Comparison of ENCODE assay signal across 21 cellular contexts in the genomic region with DNA sequence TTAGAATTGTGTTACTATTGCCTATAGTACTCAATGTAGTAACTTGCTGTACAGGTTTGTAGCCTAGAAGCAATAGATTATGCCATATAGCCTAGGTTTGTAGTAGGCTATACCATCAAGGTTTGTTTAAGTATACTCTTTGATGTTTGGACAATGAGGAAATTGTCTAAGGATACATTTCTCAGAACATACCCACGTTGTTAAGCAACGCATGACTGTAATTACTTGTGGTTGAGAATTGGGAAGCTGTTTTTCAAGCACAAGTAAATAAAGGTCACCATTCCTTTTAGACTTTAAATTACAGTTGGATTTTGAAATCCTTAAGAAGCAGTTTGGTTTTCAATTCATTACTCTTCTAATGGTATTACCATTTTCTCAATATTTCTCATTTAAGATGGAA.
DNase-seq lines count a peak whose midpoint lies in the region; TF ChIP-seq lines count a peak whose summit lies in the region.
"Had no signal": no experiment of that assay in that cellular context is flagged by ENCODE, and none has a peak within 500 bp of the region (broad histone marks: within the 10 kb centered on the region; RNA-seq: fewer than 3 reads in every experiment).

No MANE protein-coding gene starts in this region.

- DNase-seq in AG10803 (ENCODE audit: low read depth) (peak; percentile 40), M059J (ENCODE audit: low read depth) (peak; percentile 34), SK-MEL-5 (ENCODE audit: low read depth, low spot score) (peak; percentile 62), foreskin melanocyte (peak; percentile 51), GM10248 (ENCODE audit: extremely low spot score) (no peak), Peyer's patch (no peak), AG20443 (ENCODE audit: low spot score) (no peak)
- DNase-seq in stimulated activated CD4-positive, alpha-beta T cell treated with anti-CD3 and anti-CD28 coated beads, Interleukin-4, amount 100 ng/mL, for 24 hours: no peak
- DNase-seq: activated CD8-positive, alpha-beta memory T cell treated with anti-CD3 and anti-CD28 coated beads for 24 hours; activated naive CD4-positive, alpha-beta T cell treated with anti-CD3 and anti-CD28 coated beads for 36 hours; activated T-cell treated with anti-CD3 and anti-CD28 coated beads, Interleukin-2, amount 50 U/mL, for 4 hours; EL; erythroblast; HFFc6; left lung; NCI-H1694; NCI-H2171 treated with DMSO at 0.1 percent for 48 hours; NCI-H69; posterior cingulate gyrus; stimulated activated CD4-positive, alpha-beta T cell treated with anti-CD3 and anti-CD28 coated beads, Interleukin-1b, Interleukin-23, amount 100 ng/mL, for 48 hours; stimulated activated naive CD8-positive, alpha-beta T cell treated with anti-CD3 and anti-CD28 coated beads, Interleukin-15, amount 100 ng/mL, for 72 hours had no signal

- no peak for TF ChIP-seq POLR2A in Peyer's patch (IDR thresholded peaks at IDR 0.05)

- no peaks in the 10 kb centered on the region for H3K27me3 ChIP-seq in Peyer's patch
- H3K27me3 ChIP-seq: left lung had no signal

- no peaks in the 10 kb centered on the region for H3K9me3 ChIP-seq in Peyer's patch
- H3K9me3 ChIP-seq: left lung had no signal

- H3K4me1 ChIP-seq in Peyer's patch: no peaks in the 10 kb centered on the region

- H3K27ac ChIP-seq in Peyer's patch: no peak overlapping the region

- in situ Hi-C loops in SK-MEL-5 (cut with HindIII; ENCODE audit: low pct_unique_long_range_greater_than_20kb, low sequenced_read_pairs): no loop called here

- no peaks in the 10 kb centered on the region for H3K36me3 ChIP-seq in Peyer's patch
- H3K36me3 ChIP-seq: left lung had no signal

- H3K4me3 ChIP-seq in AG10803 (ENCODE audit: low read length) (no peak overlapping the region), Peyer's patch (no peak overlapping the region)
- H3K4me3 ChIP-seq: left lung had no signal

- TF ChIP-seq CTCF in AG10803 (conservative IDR thresholded peaks at IDR 0.05; ENCODE audit: low read length) (no peak), GM10248 (IDR thresholded peaks at IDR 0.05; ENCODE audit: control extremely low read depth, extremely low read depth, low read depth, missing control alignments) (no peak), Peyer's patch (IDR thresholded peaks at IDR 0.05) (no peak)

- CTCF ChIA-PET in GM10248 (lab: Yijun Ruan, JAX): no interaction called here

- POLR2A ChIA-PET in GM10248 (lab: Yijun Ruan, JAX): no interaction called here

Comparison
In these comparisons a context has a peak if more than half of its experiments do, and no peak if none do; other contexts are left out.
1. DNase-seq: peak in AG10803 (single experiment), M059J (single experiment), SK-MEL-5 (single experiment) and foreskin melanocyte (single experiment); none in GM10248 (single experiment), stimulated activated CD4-positive, alpha-beta T cell treated with anti-CD3 and anti-CD28 coated beads, Interleukin-4, amount 100 ng/mL, for 24 hours (single experiment), Peyer's patch (0 of 3) and AG20443 (single experiment).